In the genomic region with DNA sequence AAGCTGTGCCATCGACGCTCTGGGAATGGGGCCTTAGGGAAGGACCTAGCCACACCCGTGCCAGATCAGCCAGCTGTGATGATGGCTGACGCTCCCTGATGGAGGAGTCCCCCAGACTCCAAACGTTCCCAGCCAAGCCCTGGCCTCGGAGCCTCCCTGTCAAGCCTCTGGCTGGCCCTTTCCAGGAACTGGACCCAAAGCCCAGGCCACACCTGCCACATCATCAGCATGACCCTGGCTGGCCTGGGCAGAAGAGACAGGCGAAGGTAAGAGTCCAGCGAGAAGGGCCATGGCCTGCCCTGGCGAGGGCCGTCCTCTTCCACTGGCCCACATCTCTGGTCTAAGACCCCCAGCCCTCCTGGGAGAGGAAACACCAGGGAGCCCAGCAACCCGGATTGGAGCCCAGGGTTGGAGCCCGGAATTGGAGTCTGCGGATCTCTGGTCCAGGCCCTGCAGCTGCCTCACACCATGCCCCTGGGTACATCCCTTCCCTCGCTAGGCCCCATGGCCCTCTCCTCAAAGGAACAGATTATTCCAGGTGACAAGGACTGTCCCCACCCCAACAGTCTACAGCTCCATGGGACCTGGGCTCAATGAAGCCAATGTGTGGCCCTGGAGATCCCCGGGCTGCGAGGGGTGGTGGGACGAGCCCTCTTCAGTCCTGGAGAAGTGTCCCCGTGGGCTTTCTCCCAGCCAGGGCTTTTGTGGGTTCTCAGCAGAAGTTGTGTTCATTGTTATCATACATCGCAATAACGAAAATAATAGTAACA, we compare ENCODE assay signal across 16 cellular contexts.
"Had no signal": no experiment of that assay in that cellular context is flagged by ENCODE, and none has a peak within 500 bp of the region (broad histone marks: within the 10 kb centered on the region; RNA-seq: fewer than 3 reads in every experiment).

No MANE protein-coding gene starts in this region.

- ATAC-seq: gastrocnemius medialis, left lobe of liver had no signal

- H3K9me3 ChIP-seq: gastrocnemius medialis, heart right ventricle, lower lobe of right lung, right atrium auricular region, sigmoid colon, thyroid gland, uterus had no signal

- H3K4me1 ChIP-seq: gastrocnemius medialis, heart right ventricle, lower lobe of right lung, right atrium auricular region, sigmoid colon, thyroid gland, uterus had no signal

- H3K27me3 ChIP-seq: dorsolateral prefrontal cortex, gastrocnemius medialis, heart right ventricle, right atrium auricular region, sigmoid colon, thyroid gland, uterus had no signal

- H3K36me3 ChIP-seq: gastrocnemius medialis, heart right ventricle, lower lobe of right lung, right atrium auricular region, sigmoid colon, thyroid gland, uterus had no signal

- H3K4me3 ChIP-seq: dorsolateral prefrontal cortex, gastrocnemius medialis, heart right ventricle, lower lobe of right lung, right atrium auricular region, sigmoid colon, thyroid gland, uterus had no signal

- DNase-seq: cortex of kidney; effector CD8-positive, alpha-beta T cell; gastrocnemius medialis; hypothalamus; lower lobe of right lung; naive B cell; sigmoid colon; small intestine; stimulated activated CD4-positive, alpha-beta T cell treated with anti-CD3 and anti-CD28 coated beads, Interleukin-2, amount 100 ng/mL, for 48 hours; stimulated activated naive CD4-positive, alpha-beta T cell treated with Interleukin-2 at 50 U/mL for 16 hours; thyroid gland; uterus had no signal

- H3K27ac ChIP-seq: dorsolateral prefrontal cortex, gastrocnemius medialis, heart right ventricle, lower lobe of right lung, right atrium auricular region, sigmoid colon, thyroid gland, uterus had no signal
